Comparison of ENCODE assay signal across 2 cellular contexts in the genomic region with DNA sequence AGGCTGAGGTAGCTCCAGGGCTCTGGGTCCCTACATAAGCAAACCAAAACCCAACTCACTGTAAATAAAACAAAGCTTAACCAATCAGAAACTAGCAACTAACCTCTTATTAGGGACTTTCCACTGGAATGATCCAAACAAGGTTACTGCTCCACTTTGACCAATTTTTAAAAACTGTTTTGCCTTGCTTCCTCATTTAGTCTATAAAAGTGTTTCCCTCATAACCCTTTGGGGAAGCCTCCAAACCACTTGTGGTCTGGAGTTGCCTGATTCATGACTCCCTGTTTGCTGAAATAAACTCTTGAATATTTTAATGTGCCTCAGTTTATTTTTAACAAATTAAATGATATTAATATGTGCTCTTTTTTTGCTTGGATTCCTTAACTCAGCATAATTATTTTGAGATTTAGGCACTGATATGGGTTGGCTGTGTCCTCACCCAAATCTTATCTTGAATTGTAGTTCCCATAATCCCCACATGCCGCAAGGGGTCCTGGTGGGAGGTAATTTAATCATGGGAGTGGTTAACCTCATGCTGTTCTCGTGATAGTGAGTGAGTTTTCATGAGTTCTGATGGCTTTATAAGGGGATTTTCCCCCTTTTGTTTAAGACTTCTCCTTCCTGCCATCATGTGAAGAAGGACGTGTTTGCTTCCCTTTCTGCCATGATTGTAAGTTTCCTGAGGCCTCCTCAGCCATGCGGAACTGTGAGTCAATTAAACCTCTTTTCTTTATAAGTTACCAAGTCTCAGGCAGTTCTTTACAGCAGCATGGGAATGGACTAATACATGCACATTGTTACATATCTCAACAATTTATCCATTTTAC.
TF ChIP-seq lines count a peak whose summit lies in the region.

No MANE protein-coding gene starts in this region.

TF ChIP-seq in HEK293, 187 proteins besides CTCF, POLR2A, EP300 and RAD21:
- TF ChIP-seq ZNF792 (tag by site-specific recombination; IDR thresholded peaks at IDR 0.05) (no peak), SETDB1 (IDR thresholded peaks at IDR 0.05; ENCODE audit: insufficient read length, low read length) (peak; percentile 67)
TF ChIP-seq in HEK293: peak in this region for 1.

TF ChIP-seq in GM12878, 131 proteins besides CTCF, POLR2A, EP300 and RAD21:
- TF ChIP-seq NFIC (IDR thresholded peaks at IDR 0.05; ENCODE audit: low read depth, low read length): peak; percentile 26; the same call in 1 of the 2 replicates
- TF ChIP-seq MTA3 (IDR thresholded peaks at IDR 0.05; ENCODE audit: borderline replicate concordance, low read length): no peak
- peak; percentile 61 for TF ChIP-seq RUNX3 (IDR thresholded peaks at IDR 0.05; ENCODE audit: low read length)
- no peak for TF ChIP-seq STAT3 (IDR thresholded peaks at IDR 0.05; ENCODE audit: low read depth, low read length)
- TF ChIP-seq RB1 (IDR thresholded peaks at IDR 0.05; ENCODE audit: borderline replicate concordance): no peak
- 0 out of 2 replicates have a peak, but pooled peaks have one; percentile 55 for TF ChIP-seq CBX5 (IDR thresholded peaks at IDR 0.05; ENCODE audit: low read depth)
- TF ChIP-seq YY1 (IDR thresholded peaks at IDR 0.05; ENCODE audit: low read depth, low read length): no peak
- TF ChIP-seq SP1 (IDR thresholded peaks at IDR 0.05; ENCODE audit: low read depth, low read length): no peak
- TF ChIP-seq PAX5 (IDR thresholded peaks at IDR 0.05; ENCODE audit: borderline replicate concordance, low read depth, low read length): no peak
- no peak for TF ChIP-seq ESRRA (IDR thresholded peaks at IDR 0.05; ENCODE audit: low read length)
- no peak for TF ChIP-seq TARDBP (IDR thresholded peaks at IDR 0.05; ENCODE audit: borderline replicate concordance)
- TF ChIP-seq TBL1XR1 (IDR thresholded peaks at IDR 0.05; ENCODE audit: low read depth, low read length): no peak
- TF ChIP-seq ZNF24 (IDR thresholded peaks at IDR 0.05): no peak
- TF ChIP-seq KDM1A (IDR thresholded peaks at IDR 0.05; ENCODE audit: borderline replicate concordance): no peak
